Comparison of ENCODE assay signal across 2 cellular contexts in the genomic region with DNA sequence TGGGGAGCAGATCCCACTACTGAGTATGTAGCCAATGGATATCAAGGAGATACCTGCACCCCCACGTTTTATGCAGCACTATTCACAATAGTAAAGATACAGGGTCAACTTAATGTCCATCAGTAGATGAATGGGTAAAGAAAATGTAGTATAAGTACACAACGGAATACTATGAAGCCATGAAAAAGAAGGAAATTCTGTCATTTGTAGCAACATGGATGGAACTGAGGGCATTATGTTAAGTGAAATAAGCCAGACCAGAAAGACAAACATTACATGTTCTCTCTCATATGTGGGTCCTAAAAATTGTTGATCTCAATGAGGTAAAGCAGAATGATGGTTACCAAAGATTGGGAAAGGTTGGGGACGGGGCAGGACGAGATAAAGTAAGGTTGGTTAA.
TF ChIP-seq lines count a peak whose summit lies in the region.

No MANE protein-coding gene starts in this region.

TF ChIP-seq in HEK293, 187 proteins besides CTCF, POLR2A, EP300 and RAD21:
- TF ChIP-seq ZNF146 (tag by site-specific recombination; IDR thresholded peaks at IDR 0.05) (peak; percentile 91), ATF2 (tag by site-specific recombination; IDR thresholded peaks at IDR 0.05; ENCODE audit: low read depth) (no peak)

TF ChIP-seq in K562, 482 proteins besides CTCF, POLR2A, EP300 and RAD21:
- 0 out of 2 replicates have a peak, but pooled peaks have one; percentile 26 for TF ChIP-seq BCOR (IDR thresholded peaks at IDR 0.05)
- TF ChIP-seq GMEB1 (CRISPR knock-in tag; IDR thresholded peaks at IDR 0.05) = no peak
- TF ChIP-seq ZNF77 (CRISPR knock-in tag; IDR thresholded peaks at IDR 0.05) = no peak
- TF ChIP-seq RBM25 (IDR thresholded peaks at IDR 0.05; ENCODE audit: low read depth, low read length, severe bottlenecking) = peak; percentile 53
- TF ChIP-seq PTTG1 (tag; IDR thresholded peaks at IDR 0.05; ENCODE audit: low read depth) = no peak
- TF ChIP-seq ZNF146 (CRISPR knock-in tag; IDR thresholded peaks at IDR 0.05; ENCODE audit: unreplicated experiment) = peak; percentile 91
- TF ChIP-seq ZNF274 (IDR thresholded peaks at IDR 0.05; ENCODE audit: borderline replicate concordance, low read depth, low read length) = no peak
- 0 out of 4 replicates have a peak, but pooled peaks of 1 of the 2 experiments have one; percentile 7 for TF ChIP-seq KDM1A (IDR thresholded peaks at IDR 0.05)
- no peak for TF ChIP-seq NONO (IDR thresholded peaks at IDR 0.05; ENCODE audit: low read depth in 2 of 2, low read length in 1 of 2)
- TF ChIP-seq ATF2 (CRISPR knock-in tag; IDR thresholded peaks at IDR 0.05) = no peak
TF ChIP-seq in K562: peak in this region for 4.
